In genomic region chr1:213569816-213570150, GRCh38 we compare ENCODE assay signal across 14 cellular contexts.
"Had no signal": no experiment of that assay in that cellular context is flagged by ENCODE, and none has a peak within 500 bp of the region (broad histone marks: within the 10 kb centered on the region; RNA-seq: fewer than 3 reads in every experiment).

No MANE protein-coding gene starts in this region.

- H3K9me3 ChIP-seq: SK-N-SH had no signal

- H3K4me2 ChIP-seq: KMS-11, SK-N-SH had no signal

- FAIRE-seq: K562 had no signal

- H3K9ac ChIP-seq: KMS-11, SK-N-SH had no signal

- ATAC-seq: K562, Panc1 had no signal

- DNase-seq: Kasumi-1, NCI-H187, NCI-H2029, NCI-H2171, NCI-H226, NCI-H446, NCI-H510A, NCI-H524 treated with DMSO at 0.1 percent for 48 hours, SK-N-SH, SW 1271 had no signal

- H3K27ac ChIP-seq: KMS-11, RWPE1 had no signal

- H3K4me3 ChIP-seq: K562 had no signal
